Comparison of ENCODE assay signal across 8 cellular contexts in genomic region chr17:78343099-78343432, GRCh38. TPM values are rescaled to one million over a fixed set of nuclear protein-coding genes. Genes with fewer than 3 reads are reported as not detected.
DNase-seq lines count a peak whose midpoint lies in the region; ATAC-seq and TF ChIP-seq lines count a peak whose summit lies in the region.

No MANE protein-coding gene starts in this region.

- H3K27ac ChIP-seq in RWPE1 (peak overlapping the region; percentile 98), mucosa of rectum (ENCODE audit: low read depth in 2 of 2, low read length in 2 of 2) (peak overlapping the region; percentile 83), A673 (ENCODE audit: low read depth, low read length, poor library complexity, severe bottlenecking) (no peak overlapping the region)

- ATAC-seq in GM18907 (IDR thresholded peaks at IDR 0.05; ENCODE audit: unreplicated experiment): peak; percentile 6

- intact Hi-C loops in A673 (cut with micrococcal nuclease; ENCODE audit: unreplicated experiment): no loop called here

- no peak overlapping the region for H3K4me3 ChIP-seq in mucosa of rectum (ENCODE audit: low read length in 2 of 2)
- no peak overlapping the region for H3K4me3 ChIP-seq in A673 (ENCODE audit: low read depth, low read length, poor library complexity, severe bottlenecking)

- no peaks in the 10 kb centered on the region for H3K9me3 ChIP-seq in mucosa of rectum (ENCODE audit: control insufficient read depth in 2 of 2, low read length in 2 of 2)
- H3K9me3 ChIP-seq in A673 (ENCODE audit: low read depth, low read length, poor library complexity, severe bottlenecking): no peaks in the 10 kb centered on the region

- H3K4me1 ChIP-seq in mucosa of rectum (ENCODE audit: control insufficient read depth in 2 of 2, insufficient read depth in 2 of 2, low read length in 2 of 2) (peaks cover 28 to 29% of the 10 kb centered on the region in 2 donors), A673 (ENCODE audit: insufficient read depth, low read length, poor library complexity, severe bottlenecking) (peaks cover 12% of the 10 kb centered on the region)

- TF ChIP-seq CTCF in RWPE1 (conservative IDR thresholded peaks at IDR 0.05; ENCODE audit: low read depth): no peak
- TF ChIP-seq CTCF in A673 (conservative IDR thresholded peaks at IDR 0.05; ENCODE audit: low read depth, low read length): no peak

- DNase-seq in RWPE1 (ENCODE audit: low spot score) (peak; percentile 57), dermis blood vessel endothelial cell (peak; percentile 74), DMS153 (lab: John Stamatoyannopoulos, UW) (no peak), COLO829 (ENCODE audit: low spot score) (no peak), A673 (ENCODE audit: low spot score) (no peak), NCI-H128 (lab: John Stamatoyannopoulos, UW; ENCODE audit: unreplicated experiment) (no peak)

- H3K9ac ChIP-seq in mucosa of rectum (ENCODE audit: low read depth in 1 of 2, low read length in 2 of 2): peak overlapping the region; percentile 32 to 78

- CTCF ChIA-PET in RWPE1 (lab: Yijun Ruan, JAX) (interaction anchor here (1.2 to 2.0 kb wide), 2 partner anchors 18 to 92 kb away, joined by 3 to 7 read pairs; no protein-coding TSS in a partner anchor), A673 (lab: Charles Lee) (no interaction called here)

- H3K36me3 ChIP-seq in mucosa of rectum (ENCODE audit: control insufficient read depth in 2 of 2, insufficient read depth in 2 of 2, low read length in 2 of 2) (no peaks in the 10 kb centered on the region), A673 (ENCODE audit: insufficient read depth, low read length, poor library complexity, severe bottlenecking) (no peaks in the 10 kb centered on the region)

- H3K27me3 ChIP-seq in mucosa of rectum (ENCODE audit: control insufficient read depth in 2 of 2, insufficient read depth in 2 of 2, low read length in 2 of 2) (no peaks in the 10 kb centered on the region), A673 (replicated peaks; ENCODE audit: insufficient read depth, low read depth, low read length, poor library complexity) (no peaks in the 10 kb centered on the region)

- POLR2A ChIA-PET in RWPE1 (lab: Yijun Ruan, JAX; ENCODE audit: low non-redundant PET) (no interaction called here), A673 (lab: Charles Lee; ENCODE audit: low non-redundant PET) (no interaction called here)

- BruUV-seq in A673 (replicated peaks; lab: Mats Ljungman, UMichigan): no TSS peak

RNA-seq across cellular contexts. Expression of gene SOCS3, which starts 16.8 kb away (rescaled TPM):
- total RNA-seq in dermis blood vessel endothelial cell: 46.4 and 130 TPM in 2 replicates
- 7.2 and 9.5 TPM in 2 replicates for total RNA-seq in A673 (2021)

RNA-seq across cellular contexts. Expression of gene PGS1, which starts 35.4 kb away (rescaled TPM):
- total RNA-seq in dermis blood vessel endothelial cell (38.1 and 66.9 TPM in 2 replicates), A673 (2021) (42.5 and 44.2 TPM in 2 replicates)

Comparison
In these comparisons a context has a peak if more than half of its experiments do, and no peak if none do; other contexts are left out.
1. DNase-seq: peak in RWPE1 (single experiment) and dermis blood vessel endothelial cell (single experiment); none in DMS153 (single experiment), COLO829 (single experiment), A673 (single experiment) and NCI-H128 (single experiment).